12 cellular contexts compared by ENCODE assay signal in the genomic region with DNA sequence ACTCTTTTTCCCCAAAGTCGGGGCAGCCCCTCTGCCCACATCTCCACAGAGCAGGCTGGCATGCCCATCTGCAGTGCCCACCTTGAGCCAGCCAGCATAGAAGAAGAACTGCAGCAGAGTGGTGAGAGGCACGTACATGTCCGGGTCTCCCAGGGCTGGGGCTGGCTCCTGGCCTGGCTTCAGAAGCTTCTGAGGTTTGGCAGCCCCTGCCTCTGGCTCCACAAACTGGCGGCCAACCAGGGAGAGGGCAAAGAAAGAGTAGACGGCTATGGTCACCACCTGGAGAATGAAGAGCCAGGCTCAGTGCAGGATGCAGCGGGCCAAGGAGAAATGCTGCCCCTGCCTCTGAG. TPM values are rescaled to one million over a fixed set of nuclear protein-coding genes. Genes with fewer than 3 reads are reported as not detected.
A peak's percentile ranks its signal among the peaks of the same experiment; 100 is the strongest.
DNase-seq lines count a peak whose midpoint lies in the region; ATAC-seq, FAIRE-seq and TF ChIP-seq lines count a peak whose summit lies in the region.
"Had no signal": no experiment of that assay in that cellular context is flagged by ENCODE, and none has a peak within 500 bp of the region (broad histone marks: within the 10 kb centered on the region; RNA-seq: fewer than 3 reads in every experiment).

No MANE protein-coding gene starts in this region.

- no peak overlapping the region for H3K23ac ChIP-seq in H9 (ENCODE audit: insufficient read length, low read depth, low read length)

- no peaks in the 10 kb centered on the region; a peak in 1 of 5 replicates for H3K9me3 Mint-ChIP-seq in H9
- H3K9me3 Mint-ChIP-seq in astrocyte (ENCODE audit: unreplicated experiment) = no peaks in the 10 kb centered on the region

- H3K27me3 Mint-ChIP-seq in H9 (ENCODE audit: low read depth) (peaks cover 12% of the 10 kb centered on the region), astrocyte (ENCODE audit: low read depth, unreplicated experiment) (peaks cover 9% of the 10 kb centered on the region)

- no peak overlapping the region for H3K18ac ChIP-seq in H9 (ENCODE audit: insufficient read length, low read depth, low read length)

- peaks cover 25 to 34% of the 10 kb centered on the region in 2 experiments for H3K4me1 Mint-ChIP-seq in H9
- no peaks in the 10 kb centered on the region for H3K4me1 Mint-ChIP-seq in astrocyte (ENCODE audit: low read depth, unreplicated experiment)

- H3K23me2 ChIP-seq in H9 (ENCODE audit: insufficient read length, low read depth, low read length, poor library complexity, severe bottlenecking) = peaks cover 9% of the 10 kb centered on the region

- no peak overlapping the region for H4K8ac ChIP-seq in H9 (replicated peaks; ENCODE audit: insufficient read length, low read depth, low read length)

- H2BK5ac ChIP-seq in H9 (ENCODE audit: insufficient read length, low read length) = no peak overlapping the region

- no peak overlapping the region for H3K56ac ChIP-seq in H9 (ENCODE audit: insufficient read length, low read depth, low read length)

- H3K4me1 ChIP-seq in BLaER1 treated with 17β-estradiol and CSF1 and Interleukin-3, amounts not matched to agents 10 nM and 100 nM = peaks cover 39 to 63% (median 59%) of the 10 kb centered on the region in 10 experiments
- H3K4me1 ChIP-seq in H9 (ENCODE audit: insufficient read depth, low read length) = no peaks in the 10 kb centered on the region
- peaks cover 25% of the 10 kb centered on the region for H3K4me1 ChIP-seq in astrocyte (ENCODE audit: insufficient read depth, low read length)
- H3K4me1 ChIP-seq in muscle layer of colon (ENCODE audit: insufficient read depth, low read length) = peaks cover 27% of the 10 kb centered on the region

- H2BK20ac ChIP-seq in H9 (ENCODE audit: low read depth, low read length, poor library complexity, severe bottlenecking) = no peak overlapping the region

- H3K4me3 Mint-ChIP-seq in H9 = peak overlapping the region; percentile 48 to 62; a peak in 3 of 5 replicates
- no peak overlapping the region for H3K4me3 Mint-ChIP-seq in astrocyte (ENCODE audit: unreplicated experiment)

- ATAC-seq in esophagus mucosa = no peak
- ATAC-seq in HG03521 (IDR thresholded peaks at IDR 0.05; ENCODE audit: unreplicated experiment) = no peak

- no peaks in the 10 kb centered on the region for H3K9me3 ChIP-seq in BLaER1 treated with 17β-estradiol and CSF1 and Interleukin-3, amounts not matched to agents 10 nM and 100 nM (replicated peaks in 1 of 11)
- H3K9me3 ChIP-seq in H9 (ENCODE audit: control insufficient read depth, low read depth, low read length) (no peaks in the 10 kb centered on the region), astrocyte (ENCODE audit: insufficient read depth, low read depth, low read length) (no peaks in the 10 kb centered on the region), muscle layer of colon (ENCODE audit: low read length) (no peaks in the 10 kb centered on the region)

- H4K91ac ChIP-seq in H9 (ENCODE audit: insufficient read length, low read depth, low read length) = no peak overlapping the region

- H3K4ac ChIP-seq in H9 (ENCODE audit: low read depth, low read length) = no peak overlapping the region

- H3K79me1 ChIP-seq in H9 (ENCODE audit: insufficient read depth, low read depth, low read length, poor library complexity, severe bottlenecking) = no peaks in the 10 kb centered on the region

- DNase-seq in H9 (no peak), astrocyte (ENCODE audit: low read depth) (no peak), OCI-M2 (lab: John Stamatoyannopoulos, UW; ENCODE audit: unreplicated experiment) (no peak), NCI-H345 treated with DMSO at 0.1 percent for 48 hours (lab: John Stamatoyannopoulos, UW; ENCODE audit: unreplicated experiment) (no peak)
- DNase-seq: occipital lobe had no signal

- no peak overlapping the region for H3K27ac Mint-ChIP-seq in H9
- no peak overlapping the region for H3K27ac Mint-ChIP-seq in astrocyte (ENCODE audit: unreplicated experiment)

- WGBS in H9 (ENCODE audit: extremely low coverage, insufficient read length, low lambda C conversion rate) = no CpG with 5 or more reads among the region's 6 CpGs

- H3K4me3 ChIP-seq in BLaER1 treated with 17β-estradiol and CSF1 and Interleukin-3, amounts not matched to agents 10 nM and 100 nM = peak overlapping the region in 4 of 10 experiments; percentile 2 to 47 (median 40); a peak in 5 of 20 replicates
- H3K4me3 ChIP-seq in astrocyte (ENCODE audit: insufficient read depth, low read depth, low read length) = no peak overlapping the region
- peak overlapping the region in 1 of 2 donors; percentile 42 for H3K4me3 ChIP-seq in muscle layer of colon (ENCODE audit: low read depth in 1 of 2, low read length in 2 of 2)

- no peak overlapping the region for H3K14ac ChIP-seq in H9 (ENCODE audit: insufficient read depth, low read length)

- no peak overlapping the region for H4K5ac ChIP-seq in H9 (ENCODE audit: insufficient read length, low read depth, low read length)

- peak overlapping the region in 3 of 11 experiments; percentile 28 to 66 (median 64); a peak in 4 of 22 replicates for H3K27ac ChIP-seq in BLaER1 treated with 17β-estradiol and CSF1 and Interleukin-3, amounts not matched to agents 10 nM and 100 nM
- no peak overlapping the region for H3K27ac ChIP-seq in H9 (ENCODE audit: insufficient read length, low read depth, low read length)
- H3K27ac ChIP-seq in astrocyte (ENCODE audit: low read depth, low read length) = no peak overlapping the region
- H3K27ac ChIP-seq in muscle layer of colon (ENCODE audit: low read depth, low read length) = peak overlapping the region; percentile 2

- no peak overlapping the region for H2BK120ac ChIP-seq in H9 (ENCODE audit: low read depth, low read length, poor library complexity, severe bottlenecking)

- no peak overlapping the region for H2AK5ac ChIP-seq in H9 (ENCODE audit: insufficient read length, low read length)

- H2AFZ ChIP-seq in H9 (ENCODE audit: low read length) (no peak overlapping the region), astrocyte (ENCODE audit: low read depth, low read length) (peak overlapping the region; percentile 77)

- H3K36me3 Mint-ChIP-seq in H9 (ENCODE audit: insufficient read depth in 1 of 3, low read depth in 3 of 3) (peaks cover 0 to 24% (median 9%) of the 10 kb centered on the region in 3 experiments), astrocyte (ENCODE audit: low read depth, unreplicated experiment) (peaks cover 12% of the 10 kb centered on the region)

- no peak for FAIRE-seq in astrocyte (lab: Jason Lieb, UNC)
- FAIRE-seq: keratinocyte had no signal

- H3K9ac ChIP-seq in BLaER1 treated with 17β-estradiol and CSF1 and Interleukin-3, amounts not matched to agents 10 nM and 100 nM = peak overlapping the region in 6 of 11 experiments; percentile 66 to 79 (median 74); a peak in 12 of 22 replicates
- H3K9ac ChIP-seq in H9 (ENCODE audit: extremely low read depth, insufficient read length, low read length) (no peak overlapping the region), astrocyte (ENCODE audit: low read length) (no peak overlapping the region), muscle layer of colon (ENCODE audit: low read length) (no peak overlapping the region)

- H3K4me2 ChIP-seq in BLaER1 treated with 17β-estradiol and CSF1 and Interleukin-3, amounts not matched to agents 10 nM and 100 nM = peak overlapping the region; percentile 76 to 99 (median 92)
- peak overlapping the region; percentile 59 for H3K4me2 ChIP-seq in H9 (ENCODE audit: insufficient read depth, insufficient read length, low read length)
- peak overlapping the region; percentile 83 for H3K4me2 ChIP-seq in astrocyte (ENCODE audit: low read length)

- peaks cover 8 to 32% (median 20%) of the 10 kb centered on the region in 11 experiments; a peak in 20 of 22 replicates for H4K20me1 ChIP-seq in BLaER1 treated with 17β-estradiol and CSF1 and Interleukin-3, amounts not matched to agents 10 nM and 100 nM
- H4K20me1 ChIP-seq in H9 (ENCODE audit: control insufficient read depth, insufficient read depth, insufficient read length) (no peaks in the 10 kb centered on the region), astrocyte (ENCODE audit: insufficient read depth, low read length) (peaks cover 13% of the 10 kb centered on the region)

- H2BK15ac ChIP-seq in H9 (ENCODE audit: low read depth, low read length) = no peak overlapping the region

- H3K27me3 ChIP-seq in BLaER1 treated with 17β-estradiol and CSF1 and Interleukin-3, amounts not matched to agents 10 nM and 100 nM = no peaks in the 10 kb centered on the region; a peak in 2 of 22 replicates
- H3K27me3 ChIP-seq in H9 (ENCODE audit: insufficient read depth, low read length) (no peaks in the 10 kb centered on the region), astrocyte (ENCODE audit: insufficient read depth, low read length) (no peaks in the 10 kb centered on the region), muscle layer of colon (ENCODE audit: control insufficient read depth in 1 of 2, insufficient read depth in 2 of 2, low read length in 2 of 2) (no peaks in the 10 kb centered on the region)

- H3K79me2 ChIP-seq in H9 (ENCODE audit: insufficient read depth, low read length) (no peaks in the 10 kb centered on the region), astrocyte (ENCODE audit: insufficient read depth, low read length) (no peaks in the 10 kb centered on the region)

- no peak overlapping the region for H3T11ph ChIP-seq in H9 (ENCODE audit: low read length)

- peaks cover 19 to 27% (median 24%) of the 10 kb centered on the region in 11 experiments for H3K36me3 ChIP-seq in BLaER1 treated with 17β-estradiol and CSF1 and Interleukin-3, amounts not matched to agents 10 nM and 100 nM
- H3K36me3 ChIP-seq in astrocyte (ENCODE audit: insufficient read depth, low read length) (no peaks in the 10 kb centered on the region), muscle layer of colon (ENCODE audit: insufficient read depth, low read length) (peaks cover 8% of the 10 kb centered on the region)

- TF ChIP-seq CTCF in H9 (conservative IDR thresholded peaks at IDR 0.05) = 0 out of 3 replicates have a peak, but pooled peaks have one; percentile 16
- TF ChIP-seq CTCF in astrocyte (IDR thresholded peaks at IDR 0.05; ENCODE audit: insufficient read depth, low read depth, low read length) = no peak

- no peak overlapping the region for H2BK12ac ChIP-seq in H9 (ENCODE audit: insufficient read length, low read depth, low read length)

RNA-seq across cellular contexts. Expression of gene BEST4, which starts 3.0 kb away (rescaled TPM):
- total RNA-seq in H9 (2021) = 1.1 and 1.3 TPM in 2 replicates
- 0.26 TPM in 1 of 2 replicates, not detected in the other for total RNA-seq in astrocyte
- not detected for total RNA-seq in esophagus mucosa

RNA-seq across cellular contexts. Expression of gene RPS8, which starts 9.7 kb away (rescaled TPM):
- 2,591 and 2,595 TPM in 2 replicates for total RNA-seq in H9 (2021)
- total RNA-seq in astrocyte = 1,108 and 1,187 TPM in 2 replicates
- 2,198 TPM for total RNA-seq in esophagus mucosa

RNA-seq across cellular contexts. Expression of gene PLK3, which starts 15.2 kb away (rescaled TPM):
- total RNA-seq in H9 (2021) = 14.7 and 15.9 TPM in 2 replicates
- total RNA-seq in astrocyte = 62.0 and 66.4 TPM in 2 replicates
- total RNA-seq in esophagus mucosa = 20.7 TPM

RNA-seq across cellular contexts. Expression of gene DYNLT4, which starts 22.1 kb away (rescaled TPM):
- total RNA-seq in H9 (2021) = not detected in 2 replicates
- total RNA-seq in astrocyte = 0.50 and 0.53 TPM in 2 replicates
- total RNA-seq in esophagus mucosa = not detected
- total RNA-seq: cerebellum, H7, occipital lobe had no signal

RNA-seq across cellular contexts. Expression of gene BTBD19, which starts 23.3 kb away (rescaled TPM):
- total RNA-seq in H9 (2021) = 1.4 and 1.9 TPM in 2 replicates
- total RNA-seq in astrocyte = 30.3 and 30.6 TPM in 2 replicates
- 2.4 TPM for total RNA-seq in esophagus mucosa

Comparison
In these comparisons a context has a peak if more than half of its experiments do, and no peak if none do; other contexts are left out.
1. H3K9ac ChIP-seq: peak in BLaER1 treated with 17β-estradiol and CSF1 and Interleukin-3, amounts not matched to agents 10 nM and 100 nM (6 of 11); none in H9 (single experiment), astrocyte (single experiment) and muscle layer of colon (single experiment).
2. Peak in every context shown above with its lines, with median percentiles within 50 percentile points of each other: H3K4me2 ChIP-seq.